ENCODE assay signal across 1 cellular context in genomic region chr5:167579701-167580045, GRCh38.
TF ChIP-seq lines count a peak whose summit lies in the region.

No MANE protein-coding gene starts in this region.

TF ChIP-seq in IMR-90, 13 proteins besides CTCF, POLR2A, EP300 and RAD21 (continued from another document):
- TF ChIP-seq ELK1 (IDR thresholded peaks at IDR 0.05; ENCODE audit: borderline replicate concordance, low read depth, low read length) (no peak), FOS (IDR thresholded peaks at IDR 0.05; ENCODE audit: low read depth, low read length) (no peak), NFE2L2 (IDR thresholded peaks at IDR 0.05; ENCODE audit: low read depth, low read length) (no peak), USF2 (IDR thresholded peaks at IDR 0.05; ENCODE audit: low read depth, low read length) (no peak), CHD1 (IDR thresholded peaks at IDR 0.05; ENCODE audit: low read depth, low read length) (no peak), MAFK (IDR thresholded peaks at IDR 0.05; ENCODE audit: low read depth, low read length) (no peak), CEBPB (IDR thresholded peaks at IDR 0.05; ENCODE audit: low read depth, low read length) (no peak), BHLHE40 (IDR thresholded peaks at IDR 0.05; ENCODE audit: low read depth, low read length) (no peak)
